ENCODE assay signal across 8 cellular contexts in genomic region chr9:114397219-114397847, GRCh38. TPM values are rescaled to one million over a fixed set of nuclear protein-coding genes. Genes with fewer than 3 reads are reported as not detected.
A peak's percentile ranks its signal among the peaks of the same experiment; 100 is the strongest.
DNase-seq lines count a peak whose midpoint lies in the region; ATAC-seq and TF ChIP-seq lines count a peak whose summit lies in the region.

No MANE protein-coding gene starts in this region.

- H3K9ac ChIP-seq in SK-N-MC (ENCODE audit: insufficient read length) (peak overlapping the region; percentile 65), skeletal muscle satellite cell (ENCODE audit: low read depth, low read length) (no peak overlapping the region)

- H3K4me3 ChIP-seq in SK-N-MC: peak overlapping the region; percentile 85
- H3K4me3 ChIP-seq in skeletal muscle satellite cell (ENCODE audit: low read length): peak overlapping the region; percentile 98

- peak overlapping the region; percentile 57; the same call in 1 of the 2 replicates for H3K27ac ChIP-seq in SK-N-MC
- H3K27ac ChIP-seq in foreskin keratinocyte: no peak overlapping the region

- DNase-seq in SK-N-MC (ENCODE audit: low read depth, low spot score) (no peak), foreskin keratinocyte (no peak), KG1 (lab: John Stamatoyannopoulos, UW) (no peak), dermis blood vessel endothelial cell (no peak)

- TF ChIP-seq CTCF in foreskin keratinocyte (conservative IDR thresholded peaks at IDR 0.05): no peak

- H3K4me2 ChIP-seq in skeletal muscle satellite cell (ENCODE audit: low read length): peak overlapping the region; percentile 98

- H3K36me3 ChIP-seq in SK-N-MC (ENCODE audit: insufficient read depth, low read length) (peaks cover 11% of the 10 kb centered on the region; the same call in 1 of the 2 replicates), skeletal muscle satellite cell (ENCODE audit: insufficient read depth, low read length) (no peaks in the 10 kb centered on the region)

- H3K4me1 ChIP-seq in foreskin keratinocyte (peaks cover 11% of the 10 kb centered on the region), skeletal muscle satellite cell (ENCODE audit: control insufficient read depth, insufficient read depth, low read length) (peaks cover 9% of the 10 kb centered on the region)

- peak; percentile 52 for TF ChIP-seq POLR2A in GM19099 (IDR thresholded peaks at IDR 0.05; ENCODE audit: extremely low read depth, insufficient read length, low read depth)

- H3K27me3 ChIP-seq in foreskin keratinocyte (no peaks in the 10 kb centered on the region), skeletal muscle satellite cell (ENCODE audit: control insufficient read depth, insufficient read depth, low read length) (peaks cover 15% of the 10 kb centered on the region)

- H3K9me3 ChIP-seq in SK-N-MC (ENCODE audit: low read depth, low read length) (no peaks in the 10 kb centered on the region), skeletal muscle satellite cell (replicated peaks; ENCODE audit: low read length) (no peaks in the 10 kb centered on the region)

- ATAC-seq in foreskin keratinocyte: peak; percentile 9
- ATAC-seq in HG03159 (IDR thresholded peaks at IDR 0.05; ENCODE audit: unreplicated experiment): no peak
- no peak for ATAC-seq in GM21381 (IDR thresholded peaks at IDR 0.05; ENCODE audit: unreplicated experiment)

RNA-seq across cellular contexts. Expression of gene AKNA, which starts 9.6 kb away (rescaled TPM):
- 5.4 and 7.9 TPM in 2 replicates for total RNA-seq in foreskin keratinocyte
- 4.0 and 5.8 TPM in 2 replicates for polyA plus RNA-seq in foreskin keratinocyte
- 5.7 and 11.2 TPM in 2 replicates for total RNA-seq in skeletal muscle satellite cell (2012; rRNA removed)
- 2.0 and 3.6 TPM in 2 replicates for total RNA-seq in dermis blood vessel endothelial cell
